ENCODE assay signal across 16 cellular contexts in the genomic region with DNA sequence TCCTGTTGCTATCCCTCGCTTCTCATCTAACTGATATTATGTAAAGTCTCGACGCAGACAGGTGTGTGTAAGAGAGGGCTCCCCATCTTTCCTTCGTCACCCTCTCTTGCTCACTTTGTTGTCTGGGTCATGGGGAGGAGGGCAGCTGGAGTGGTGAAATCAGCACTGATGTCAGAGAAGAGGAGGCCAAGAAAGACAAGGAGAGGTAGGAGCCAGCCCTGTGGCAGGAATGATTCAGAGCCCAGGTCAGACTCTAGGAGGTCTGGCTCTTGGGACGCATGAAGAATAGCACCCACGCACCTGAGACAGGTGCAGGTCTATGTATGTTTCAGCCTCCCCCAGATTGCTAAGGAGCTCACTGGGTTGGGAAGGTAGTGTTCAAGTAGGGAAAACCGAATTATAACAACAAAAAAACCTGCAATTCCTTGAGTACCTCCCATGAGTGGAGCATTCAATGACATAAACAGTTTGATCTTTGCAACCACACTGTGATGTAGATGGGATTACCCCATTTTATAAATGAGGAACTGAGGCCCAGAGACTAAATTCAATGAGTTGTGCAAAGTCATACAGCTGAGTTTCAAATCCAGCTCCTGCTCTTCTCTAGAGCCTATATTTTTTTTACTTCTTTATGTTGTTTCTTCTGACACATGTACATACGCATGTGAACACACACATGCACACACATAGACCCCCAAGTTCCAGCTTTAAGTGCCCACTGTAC. TPM values are rescaled to one million over a fixed set of nuclear protein-coding genes. Genes with fewer than 3 reads are reported as not detected.
DNase-seq lines count a peak whose midpoint lies in the region; ATAC-seq, FAIRE-seq and TF ChIP-seq lines count a peak whose summit lies in the region.
"Had no signal": no experiment of that assay in that cellular context is flagged by ENCODE, and none has a peak within 500 bp of the region (broad histone marks: within the 10 kb centered on the region; RNA-seq: fewer than 3 reads in every experiment).

No MANE protein-coding gene starts in this region.

- no peak for TF ChIP-seq CTCF in CD8-positive, alpha-beta T cell (IDR thresholded peaks at IDR 0.05)
- TF ChIP-seq CTCF in GM12878 (IDR thresholded peaks at IDR 0.05 in 2 of 3, conservative IDR thresholded peaks at IDR 0.05 in 1 of 3; ENCODE audit: control insufficient read depth in 2 of 3, extremely low read depth in 1 of 3, insufficient read depth in 1 of 3, low read depth in 3 of 3, low read length in 3 of 3) (no peak), GM23338 (conservative IDR thresholded peaks at IDR 0.05; ENCODE audit: low read depth in 2 of 2) (no peak)

- POLR2A ChIA-PET in CD8-positive, alpha-beta T cell (lab: Charles Lee): interaction anchor here (0.8 to 1.5 kb wide), 2 partner anchors 15 to 17 kb away, joined by 3 read pairs; no protein-coding TSS in a partner anchor
- POLR2A ChIA-PET in GM12878 (lab: Charles Lee): interaction anchor here (0.5 to 6.8 kb wide), 6 partner anchors 9 to 135 kb away, joined by 4 to 151 read pairs (median 6); no protein-coding TSS in a partner anchor

- H4K8ac ChIP-seq in neuronal stem cell (ENCODE audit: low read depth, low read length): peak overlapping the region; percentile 94

- H3K23ac ChIP-seq in neuronal stem cell (ENCODE audit: low read depth, low read length, poor library complexity): no peak overlapping the region

- H2BK5ac ChIP-seq in neuronal stem cell (ENCODE audit: low read length): no peak overlapping the region

- peaks cover 64% of the 10 kb centered on the region for H3K36me3 Mint-ChIP-seq in CD8-positive, alpha-beta T cell
- H3K36me3 Mint-ChIP-seq in GM23338 (ENCODE audit: low read depth): peaks cover 60% of the 10 kb centered on the region

- H3K14ac ChIP-seq in neuronal stem cell (ENCODE audit: low read length): no peak overlapping the region

- H3K4ac ChIP-seq in neuronal stem cell (ENCODE audit: low read length): no peak overlapping the region

- H3K4me1 ChIP-seq in CD8-positive, alpha-beta T cell (ENCODE audit: insufficient read depth, low read length): peaks cover 84% of the 10 kb centered on the region
- H3K4me1 ChIP-seq in GM12878 (ENCODE audit: control insufficient read depth, insufficient read depth, low read length) (peaks cover 28% of the 10 kb centered on the region), neuronal stem cell (ENCODE audit: control insufficient read depth in 2 of 2, insufficient read depth in 1 of 2, low read depth in 1 of 2, low read length in 2 of 2) (peaks cover 37 to 42% of the 10 kb centered on the region in 2 donors), GM23338 (ENCODE audit: insufficient read depth) (peaks cover 32% of the 10 kb centered on the region)

- H4K20me1 ChIP-seq in GM12878 (ENCODE audit: control insufficient read depth, insufficient read depth) (no peaks in the 10 kb centered on the region; the same call in 1 of the 2 replicates), GM23338 (replicated peaks; ENCODE audit: insufficient read depth) (peaks cover 10% of the 10 kb centered on the region; the same call in 1 of the 2 replicates)

- no peak for DNase-seq in CD8-positive, alpha-beta T cell
- DNase-seq in GM12878 (ENCODE audit: low read depth, low spot score) (no peak), neuronal stem cell (ENCODE audit: low spot score) (no peak), H4 (ENCODE audit: low spot score) (no peak), KG1 (lab: John Stamatoyannopoulos, UW) (no peak), hypothalamus (lab: John Stamatoyannopoulos, UW) (no peak), GM23338 (ENCODE audit: low spot score) (no peak)
- DNase-seq: Calu3; effector CD8-positive, alpha-beta T cell; kidney; NCI-H1930; NCI-H82; substantia nigra; WERI-Rb-1 had no signal

- no TSS peak for BruUV-seq in GM12878 (replicated peaks; lab: Mats Ljungman, UMichigan)

- in situ Hi-C loops in GM12878 (cut with MboI): no loop called here

- ATAC-seq in CD8-positive, alpha-beta T cell: no peak
- peak; percentile 35 for ATAC-seq in HG03095 (IDR thresholded peaks at IDR 0.05; ENCODE audit: unreplicated experiment)
- ATAC-seq in GM12878: peak; percentile 29
- ATAC-seq in GM23338: no peak

- H3F3A ChIP-seq in GM23338 (replicated peaks; ENCODE audit: low read depth): peaks cover 10% of the 10 kb centered on the region

- H3K18ac ChIP-seq in neuronal stem cell (ENCODE audit: low read length): peak overlapping the region; percentile 61

- H3K36me3 ChIP-seq in CD8-positive, alpha-beta T cell (ENCODE audit: insufficient read depth, low read length): peaks cover 61% of the 10 kb centered on the region
- H3K36me3 ChIP-seq in GM12878 (ENCODE audit: control insufficient read depth in 2 of 2, insufficient read depth in 2 of 2, low read length in 1 of 2): no peaks in the 10 kb centered on the region
- H3K36me3 ChIP-seq in neuronal stem cell (replicated peaks in 1 of 2; ENCODE audit: control insufficient read depth in 2 of 2, insufficient read depth in 2 of 2, low read length in 2 of 2): peaks cover 60 to 69% of the 10 kb centered on the region in 2 donors
- H3K36me3 ChIP-seq in GM23338 (ENCODE audit: insufficient read depth): peaks cover 29% of the 10 kb centered on the region
- H3K36me3 ChIP-seq: right atrium auricular region had no signal

- no peak overlapping the region for H2BK120ac ChIP-seq in neuronal stem cell (ENCODE audit: low read depth, low read length)

- no peak overlapping the region for H3K4me2 ChIP-seq in GM12878 (ENCODE audit: control insufficient read depth, insufficient read depth)
- H3K4me2 ChIP-seq in neuronal stem cell (ENCODE audit: insufficient read depth, low read length, poor library complexity, severe bottlenecking): no peak overlapping the region
- no peak overlapping the region for H3K4me2 ChIP-seq in GM23338

- H2BK15ac ChIP-seq in neuronal stem cell (ENCODE audit: low read length): no peak overlapping the region

- no peaks in the 10 kb centered on the region for H3K9me2 ChIP-seq in GM23338 (ENCODE audit: insufficient read depth)

- intact Hi-C loops in CD8-positive, alpha-beta T cell (cut with DNase I, micrococcal nuclease): no loop called here
- intact Hi-C loops in GM12878 (cut with micrococcal nuclease; ENCODE audit: unreplicated experiment): no loop called here

- H3K4me3 Mint-ChIP-seq in CD8-positive, alpha-beta T cell: peak overlapping the region; percentile 45
- H3K4me3 Mint-ChIP-seq in GM23338: no peak overlapping the region

- H2AK5ac ChIP-seq in neuronal stem cell (ENCODE audit: low read depth, low read length): no peak overlapping the region

- no peaks in the 10 kb centered on the region for H3K9me3 ChIP-seq in CD8-positive, alpha-beta T cell (ENCODE audit: low read length)
- H3K9me3 ChIP-seq in GM12878 (replicated peaks; ENCODE audit: control insufficient read depth, insufficient read depth, low read length) (no peaks in the 10 kb centered on the region; the same call in 2 of the 3 replicates), neuronal stem cell (replicated peaks in 1 of 2; ENCODE audit: control insufficient read depth in 2 of 2, insufficient read depth in 1 of 2, low read depth in 1 of 2, low read length in 2 of 2) (no peaks in the 10 kb centered on the region)
- H3K9me3 ChIP-seq: right atrium auricular region had no signal

- no peak overlapping the region for H3K9ac ChIP-seq in GM12878 (ENCODE audit: control insufficient read depth, insufficient read depth, low read length)
- no peak overlapping the region for H3K9ac ChIP-seq in neuronal stem cell (ENCODE audit: low read depth, low read length, poor library complexity)

- peaks cover 18% of the 10 kb centered on the region for H3K79me1 ChIP-seq in neuronal stem cell (ENCODE audit: low read depth, low read length)

- no peak overlapping the region for H3K4me3 ChIP-seq in CD8-positive, alpha-beta T cell (ENCODE audit: low read depth, low read length)
- H3K4me3 ChIP-seq in GM12878 (no peak overlapping the region), neuronal stem cell (ENCODE audit: low read length in 2 of 2) (no peak overlapping the region), GM23338 (no peak overlapping the region)
- H3K4me3 ChIP-seq: right atrium auricular region had no signal

- H3K27me3 ChIP-seq in CD8-positive, alpha-beta T cell (ENCODE audit: insufficient read depth, low read length): no peaks in the 10 kb centered on the region
- peaks cover 0 to 2% of the 10 kb centered on the region in 2 experiments; a peak in 1 of 4 replicates for H3K27me3 ChIP-seq in GM12878 (replicated peaks in 1 of 2; ENCODE audit: control insufficient read depth in 2 of 2, insufficient read depth in 2 of 2, low read length in 1 of 2)
- H3K27me3 ChIP-seq in neuronal stem cell (ENCODE audit: control insufficient read depth in 3 of 3, insufficient read depth in 3 of 3, low read depth in 1 of 3, low read length in 3 of 3): no peaks in the 10 kb centered on the region
- no peaks in the 10 kb centered on the region for H3K27me3 ChIP-seq in GM23338 (ENCODE audit: insufficient read depth)
- H3K27me3 ChIP-seq: right atrium auricular region had no signal

- H3K9me3 Mint-ChIP-seq in CD8-positive, alpha-beta T cell: no peaks in the 10 kb centered on the region
- H3K9me3 Mint-ChIP-seq in GM23338: no peaks in the 10 kb centered on the region

- no peak overlapping the region for H3K27ac ChIP-seq in CD8-positive, alpha-beta T cell (ENCODE audit: low read depth, low read length)
- H3K27ac ChIP-seq in GM12878 (ENCODE audit: control insufficient read depth, insufficient read depth) (no peak overlapping the region), neuronal stem cell (replicated peaks; ENCODE audit: low read length) (peak overlapping the region; percentile 100), GM23338 (ENCODE audit: low read depth) (no peak overlapping the region)
- H3K27ac ChIP-seq: right atrium auricular region, WERI-Rb-1 had no signal

- no peak for FAIRE-seq in GM12878 (lab: Jason Lieb, UNC)
- FAIRE-seq: kidney had no signal

- CTCF ChIA-PET in CD8-positive, alpha-beta T cell (lab: Charles Lee): interaction anchor here (6.4 to 34.6 kb wide), 2 partner anchors 14 to 46 kb away, joined by 53 to 1393 read pairs; no protein-coding TSS in a partner anchor
- CTCF ChIA-PET in GM12878 (lab: Yijun Ruan, JAX): interaction anchor here (1.0 to 59.5 kb wide), 7 partner anchors 11 to 175 kb away, joined by 3 to 2333 read pairs (median 4); partner anchors contain the start of gene NUAK2

- H3K27ac Mint-ChIP-seq in CD8-positive, alpha-beta T cell: peak overlapping the region; percentile 96
- H3K27ac Mint-ChIP-seq in GM23338: no peak overlapping the region

- no peak overlapping the region for H2BK12ac ChIP-seq in neuronal stem cell (ENCODE audit: low read length)

- RAD21 ChIA-PET in GM12878 (lab: Charles Lee; ENCODE audit: unreplicated experiment): interaction anchor here (0.9 to 23.9 kb wide), 6 partner anchors 8 to 37 kb away, joined by 4 to 892 read pairs (median 10); partner anchors contain the start of gene NUAK2

- peaks cover 92% of the 10 kb centered on the region for H3K4me1 Mint-ChIP-seq in CD8-positive, alpha-beta T cell (ENCODE audit: low read depth)
- H3K4me1 Mint-ChIP-seq in GM23338: peaks cover 48% of the 10 kb centered on the region

- SMC1A ChIA-PET in GM12878 (lab: Charles Lee; ENCODE audit: uncharacterized antibody, unreplicated experiment): interaction anchor here (0.8 to 35.1 kb wide), 5 partner anchors 14 to 174 kb away, joined by 3 to 1445 read pairs (median 7); no protein-coding TSS in a partner anchor

- no peaks in the 10 kb centered on the region for H3K79me2 ChIP-seq in GM12878 (ENCODE audit: control insufficient read depth, insufficient read depth, low read length)
- peaks cover 47% of the 10 kb centered on the region for H3K79me2 ChIP-seq in GM23338 (replicated peaks; ENCODE audit: insufficient read depth)

- TF ChIP-seq POLR2A in GM12878 (IDR thresholded peaks at IDR 0.05; ENCODE audit: low read depth, low read length): no peak

- no peak overlapping the region for H4K91ac ChIP-seq in neuronal stem cell (ENCODE audit: low read depth, low read length, poor library complexity)

- no peaks in the 10 kb centered on the region for H3K27me3 Mint-ChIP-seq in CD8-positive, alpha-beta T cell (ENCODE audit: low read depth)
- peaks cover 10% of the 10 kb centered on the region for H3K27me3 Mint-ChIP-seq in GM23338 (ENCODE audit: insufficient read depth, low read depth, poor library complexity)

- H2AFZ ChIP-seq in GM12878 (ENCODE audit: control insufficient read depth, low read depth, low read length) (no peak overlapping the region), neuronal stem cell (ENCODE audit: low read length) (no peak overlapping the region), GM23338 (no peak overlapping the region)

- peak; percentile 49 to 74; a peak in 2 of 4 replicates for TF ChIP-seq EP300 in GM12878 (IDR thresholded peaks at IDR 0.05; ENCODE audit: borderline replicate concordance in 1 of 2, control insufficient read depth in 1 of 2, low read depth in 2 of 2, low read length in 2 of 2)

- TF ChIP-seq RAD21 in GM12878 (IDR thresholded peaks at IDR 0.05; ENCODE audit: insufficient read depth, low read depth, low read length): no peak

- WGBS in GM12878 (ENCODE audit: insufficient coverage, insufficient replicate concordance, low lambda C conversion rate, missing lambda C conversion rate): 45% methylated on average over 8 of the region's 8 CpGs
- WGBS in neuronal stem cell (ENCODE audit: extremely low coverage in 2 of 2, insufficient read length in 2 of 2, insufficient replicate concordance in 1 of 2), 2 donors: no CpG with 5 or more reads among the region's 8 CpGs

RNA-seq across cellular contexts. Expression of gene NUAK2, which starts 10.4 kb away (rescaled TPM):
- total RNA-seq in CD8-positive, alpha-beta T cell: 10 to 100 TPM; 17.1 to 18.3 TPM
- total RNA-seq in GM12878 (2013; cell fraction: nucleolus; rRNA removed): 16.3 and 17.6 TPM in 2 replicates
- total RNA-seq in GM12878 (2014; rRNA removed): 1.6 and 2.0 TPM in 2 replicates
- total RNA-seq in GM12878 (2014; rRNA removed; fragmentation: Illumina TruSeq; extraction: Trizol): 0.83 and 1.2 TPM in 2 replicates
- 3.0 TPM in 2 replicates for total RNA-seq in GM12878 (2021)
- polyA plus RNA-seq in GM12878 (2011; ENCODE audit: low read depth): 0.26 TPM
- 1.4 and 2.0 TPM in 2 replicates for polyA plus RNA-seq in GM12878 (2011; rRNA removed)
- 1.7 and 2.1 TPM in 2 replicates for polyA plus RNA-seq in GM12878 (2011; cell fraction: cytosol; rRNA removed)
- polyA plus RNA-seq in GM12878 (2011; cell fraction: nucleus; rRNA removed): 3.5 and 3.8 TPM in 2 replicates
- 0.47 and 0.66 TPM in 2 replicates for polyA plus RNA-seq in GM12878 (2012)
- polyA plus RNA-seq in GM12878 (2014; fragmentation: Illumina TruSeq; extraction: Trizol): 0.81 and 1.2 TPM in 2 replicates
- under 1 TPM; 0.27 to 0.31 TPM for polyA plus RNA-seq in GM12878 (2014; fragmentation: Nextera tagmentation; extraction: Ambion mirVana)
- polyA plus RNA-seq in GM12878 (2014; rRNA removed): 1.1 and 1.4 TPM in 2 replicates
- polyA plus RNA-seq in GM12878 (2016; fragmentation: Nextera tagmentation; extraction: Ambion mirVana): 1 to 10 TPM in 1 of 2 experiments, under 1 TPM in 1; 0.87 to 1.3 TPM
- polyA minus RNA-seq in GM12878 (2011; rRNA and poly(A)+ RNA removed): 2.3 and 3.9 TPM in 2 replicates
- polyA minus RNA-seq in GM12878 (2011; cell fraction: cytosol; rRNA and poly(A)+ RNA removed): 2.6 and 2.9 TPM in 2 replicates
- 2.5 and 3.7 TPM in 2 replicates for polyA minus RNA-seq in GM12878 (2011; cell fraction: nucleus; rRNA and poly(A)+ RNA removed)
- polyA plus RNA-seq in neuronal stem cell (2013, experiment 1 of 2): 55.9 TPM
- polyA plus RNA-seq in neuronal stem cell (2013, experiment 2 of 2): 57.2 TPM
- 0.92 and 1.0 TPM in 2 replicates for total RNA-seq in H4 (2014; rRNA removed; shearing (Covaris generic))
- total RNA-seq in GM23338 (2014; rRNA removed; shearing (Covaris generic)): 10.4 and 15.3 TPM in 2 replicates
- polyA plus RNA-seq in GM23338 (2016; fragmentation: Nextera tagmentation; extraction: Ambion mirVana): 7.7 and 7.8 TPM in 2 replicates

RNA-seq across cellular contexts. Expression of gene KLHDC8A, which starts 45.6 kb away (rescaled TPM):
- total RNA-seq in CD8-positive, alpha-beta T cell: not detected
- not detected in 2 replicates for total RNA-seq in GM12878 (2013; cell fraction: nucleolus; rRNA removed)
- total RNA-seq in GM12878 (2014; rRNA removed): not detected in 2 replicates
- total RNA-seq in GM12878 (2014; rRNA removed; fragmentation: Illumina TruSeq; extraction: Trizol): not detected in 2 replicates
- not detected in 2 replicates for total RNA-seq in GM12878 (2021)
- polyA plus RNA-seq in GM12878 (2011; ENCODE audit: low read depth): not detected
- polyA plus RNA-seq in GM12878 (2011; rRNA removed): not detected in 2 replicates
- not detected in 2 replicates for polyA plus RNA-seq in GM12878 (2011; cell fraction: cytosol; rRNA removed)
- not detected in 2 replicates for polyA plus RNA-seq in GM12878 (2011; cell fraction: nucleus; rRNA removed)
- not detected in 2 replicates for polyA plus RNA-seq in GM12878 (2012)
- not detected in 2 replicates for polyA plus RNA-seq in GM12878 (2014; fragmentation: Illumina TruSeq; extraction: Trizol)
- not detected for polyA plus RNA-seq in GM12878 (2014; fragmentation: Nextera tagmentation; extraction: Ambion mirVana)
- not detected in 2 replicates for polyA plus RNA-seq in GM12878 (2014; rRNA removed)
- not detected for polyA plus RNA-seq in GM12878 (2016; fragmentation: Nextera tagmentation; extraction: Ambion mirVana)
- polyA minus RNA-seq in GM12878 (2011; rRNA and poly(A)+ RNA removed): not detected in 2 replicates
- polyA minus RNA-seq in GM12878 (2011; cell fraction: cytosol; rRNA and poly(A)+ RNA removed): not detected in 2 replicates
- polyA minus RNA-seq in GM12878 (2011; cell fraction: nucleus; rRNA and poly(A)+ RNA removed): not detected in 2 replicates
- polyA plus RNA-seq in neuronal stem cell (2013, experiment 1 of 2): 87.2 TPM
- 86.1 TPM for polyA plus RNA-seq in neuronal stem cell (2013, experiment 2 of 2)
- not detected in 2 replicates for total RNA-seq in H4 (2014; rRNA removed; shearing (Covaris generic))
- total RNA-seq in GM23338 (2014; rRNA removed; shearing (Covaris generic)): 2.4 and 2.8 TPM in 2 replicates
- 1.3 and 1.7 TPM in 2 replicates for polyA plus RNA-seq in GM23338 (2016; fragmentation: Nextera tagmentation; extraction: Ambion mirVana)
- total RNA-seq: Calu3, kidney had no signal

Comparison
In these comparisons a context has a peak if more than half of its experiments do, and no peak if none do; other contexts are left out.
1. ATAC-seq: peak in HG03095 (single experiment) and GM12878 (single experiment); none in CD8-positive, alpha-beta T cell (single experiment) and GM23338 (single experiment).